ENCODE assay signal across 17 cellular contexts in the genomic region with DNA sequence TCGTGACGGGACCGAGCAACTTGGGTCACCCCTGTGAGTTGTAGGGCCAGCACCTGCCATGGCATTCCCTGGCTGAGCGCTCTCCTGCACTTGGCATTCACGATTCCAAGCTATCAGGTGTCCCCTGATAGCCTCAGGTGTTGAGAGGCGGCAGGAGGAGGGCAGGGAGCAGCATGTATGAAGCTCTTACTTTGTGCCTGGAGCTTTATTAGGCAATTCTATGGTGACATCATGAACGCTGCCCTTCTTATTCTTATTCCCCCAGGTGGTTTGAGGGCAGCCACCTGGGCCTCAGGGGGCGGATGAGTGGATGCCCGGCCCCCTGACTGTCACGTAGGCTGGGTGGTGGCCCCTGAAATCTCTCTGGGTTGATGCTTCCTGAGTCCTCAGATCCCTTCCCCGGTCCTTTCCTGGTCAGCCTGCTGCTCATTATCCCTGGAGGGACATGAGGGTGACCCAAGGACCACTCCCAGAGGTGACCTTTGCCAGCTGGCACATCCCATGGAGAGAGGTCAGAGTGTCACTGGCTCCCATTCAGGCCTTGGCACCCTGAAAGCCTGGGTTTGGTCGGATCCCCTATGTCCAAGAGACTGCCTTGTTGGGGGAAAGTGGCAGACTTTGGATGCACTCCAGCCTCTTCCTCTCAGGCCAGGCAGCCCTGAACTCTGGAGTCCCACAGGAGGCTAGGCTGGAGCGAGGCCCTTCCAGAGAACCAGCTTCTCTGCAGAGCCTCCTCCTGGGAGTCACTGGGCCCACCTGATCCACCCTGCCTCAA. TPM values are rescaled to one million over a fixed set of nuclear protein-coding genes. Genes with fewer than 3 reads are reported as not detected.
DNase-seq lines count a peak whose midpoint lies in the region; ATAC-seq, FAIRE-seq and TF ChIP-seq lines count a peak whose summit lies in the region.
"Had no signal": no experiment of that assay in that cellular context is flagged by ENCODE, and none has a peak within 500 bp of the region (broad histone marks: within the 10 kb centered on the region; RNA-seq: fewer than 3 reads in every experiment).

No MANE protein-coding gene starts in this region.

- H3K27me3 ChIP-seq in right lobe of liver (no peaks in the 10 kb centered on the region), HepG2 (ENCODE audit: control insufficient read depth in 1 of 2, insufficient read depth in 2 of 2, low read length in 2 of 2) (no peaks in the 10 kb centered on the region), bronchial epithelial cell (ENCODE audit: control insufficient read depth, insufficient read depth, low read length) (no peaks in the 10 kb centered on the region), psoas muscle (ENCODE audit: insufficient read depth in 3 of 3, low read length in 2 of 3) (no peaks in the 10 kb centered on the region), SJCRH30 (peaks cover 46% of the 10 kb centered on the region)
- H3K27me3 ChIP-seq: transverse colon had no signal

- TF ChIP-seq RAD21 in HepG2 (CRISPR knock-in tag; IDR thresholded peaks at IDR 0.05) = no peak

- TF ChIP-seq EP300 in HepG2 (IDR thresholded peaks at IDR 0.05; ENCODE audit: low read depth in 2 of 2, low read length in 2 of 2) (no peak), HepG2 (CRISPR knock-in tag; IDR thresholded peaks at IDR 0.05; ENCODE audit: borderline replicate concordance) (no peak)

- FAIRE-seq in HepG2 (lab: Jason Lieb, UNC) = no peak
- FAIRE-seq in bronchial epithelial cell (lab: Jason Lieb, UNC) = peak; percentile 28
- FAIRE-seq: frontal cortex, kidney had no signal

- H3K4me2 ChIP-seq in HepG2 (ENCODE audit: low read depth, low read length) = no peak overlapping the region

- TF ChIP-seq POLR2A in right lobe of liver (IDR thresholded peaks at IDR 0.05) = no peak
- TF ChIP-seq POLR2A in HepG2 (IDR thresholded peaks at IDR 0.05; ENCODE audit: insufficient read depth in 1 of 2, low read depth in 2 of 2, low read length in 2 of 2) = no peak

- no peak overlapping the region for H3K27ac ChIP-seq in right lobe of liver
- no peak overlapping the region for H3K27ac ChIP-seq in HepG2 (ENCODE audit: extremely low read length, insufficient read depth, low read length)
- H3K27ac ChIP-seq in psoas muscle = no peak overlapping the region
- no peak overlapping the region for H3K27ac ChIP-seq in SJCRH30
- H3K27ac ChIP-seq: HL-60, transverse colon had no signal

- ATAC-seq in right lobe of liver (peak; percentile 10 to 47 (median 36)), HepG2 (no peak), psoas muscle (peak; percentile 25 to 46 (median 42)), GM21360 (IDR thresholded peaks at IDR 0.05; ENCODE audit: unreplicated experiment) (no peak)
- ATAC-seq: stimulated activated naive B cell treated with anti-CD40 and anti-IgM and Interleukin-4, amounts not matched to agents 10 μg/mL and 1 μg/mL and 100 μg/mL, for 72 hours had no signal

- BruUV-seq in HepG2 (replicated peaks; lab: Mats Ljungman, UMichigan) = no TSS peak

- no peak overlapping the region for H2AFZ ChIP-seq in HepG2 (ENCODE audit: low read length)

- 0 out of 2 replicates have a peak, but pooled peaks cover 3% of the 10 kb centered on the region for H4K20me1 ChIP-seq in HepG2 (ENCODE audit: insufficient read depth, low read length)

- intact Hi-C loops in right lobe of liver (cut with DNase I) = no loop called here
- intact Hi-C loops in HepG2 (cut with micrococcal nuclease; ENCODE audit: unreplicated experiment) = no loop called here
- intact Hi-C loops in psoas muscle (cut with DNase I) = no loop called here

- H3K4me1 ChIP-seq in right lobe of liver (peaks cover 0 to 6% (median 0%) of the 10 kb centered on the region in 4 donors), HepG2 (ENCODE audit: insufficient read depth, low read length) (peaks cover 19% of the 10 kb centered on the region), psoas muscle (peaks cover 20% of the 10 kb centered on the region), SJCRH30 (peaks cover 5% of the 10 kb centered on the region)

- H3K9me3 ChIP-seq in right lobe of liver (no peaks in the 10 kb centered on the region), HepG2 (ENCODE audit: low read length) (no peaks in the 10 kb centered on the region), psoas muscle (no peaks in the 10 kb centered on the region), SJCRH30 (replicated peaks) (no peaks in the 10 kb centered on the region)
- H3K9me3 ChIP-seq: transverse colon had no signal

- peaks cover 0 to under 1% (median 0%) of the 10 kb centered on the region in 4 donors for H3K36me3 ChIP-seq in right lobe of liver
- H3K36me3 ChIP-seq in HepG2 (replicated peaks in 1 of 2; ENCODE audit: control insufficient read depth in 1 of 2, insufficient read depth in 2 of 2, low read length in 2 of 2) = 0 out of 5 replicates have a peak, but pooled peaks cover 0 to 1% of the 10 kb centered on the region in 2 experiments
- H3K36me3 ChIP-seq in bronchial epithelial cell (ENCODE audit: control insufficient read depth, insufficient read depth, low read length) = peaks cover 7% of the 10 kb centered on the region
- H3K36me3 ChIP-seq in psoas muscle (ENCODE audit: insufficient read depth in 1 of 2, low read depth in 1 of 2) = no peaks in the 10 kb centered on the region
- H3K36me3 ChIP-seq in SJCRH30 = no peaks in the 10 kb centered on the region
- H3K36me3 ChIP-seq: transverse colon had no signal

- no peak overlapping the region for H3K9ac ChIP-seq in HepG2 (ENCODE audit: insufficient read depth, low read depth, low read length)

- H3K79me2 ChIP-seq in HepG2 (ENCODE audit: insufficient read depth, low read length) = no peaks in the 10 kb centered on the region

- 80% methylated on average over 1 of the region's 13 CpGs for WGBS in right lobe of liver (ENCODE audit: insufficient coverage, low coverage, low lambda C conversion rate, missing lambda C conversion rate)
- WGBS in HepG2 (ENCODE audit: low lambda C conversion rate) = 93% methylated on average over 10 of the region's 13 CpGs
- WGBS in psoas muscle, 3 donors = 49 to 73% (median 52%) methylated on average over 13 of the region's 13 CpGs

- POLR2A ChIA-PET in HepG2 (lab: Yijun Ruan, JAX) = no interaction called here

- no peak overlapping the region for H3K4me3 ChIP-seq in right lobe of liver
- no peak overlapping the region for H3K4me3 ChIP-seq in HepG2 (replicated peaks in 1 of 3; ENCODE audit: insufficient read depth in 1 of 3, low read depth in 2 of 3, low read length in 3 of 3)
- no peak overlapping the region for H3K4me3 ChIP-seq in bronchial epithelial cell (ENCODE audit: low read depth, low read length)
- no peak overlapping the region for H3K4me3 ChIP-seq in psoas muscle
- H3K4me3 ChIP-seq in SJCRH30 = no peak overlapping the region
- H3K4me3 ChIP-seq: transverse colon had no signal

- TF ChIP-seq CTCF in right lobe of liver (IDR thresholded peaks at IDR 0.05) (no peak), HepG2 (CRISPR knock-in tag; IDR thresholded peaks at IDR 0.05) (no peak), bronchial epithelial cell (IDR thresholded peaks at IDR 0.05; ENCODE audit: insufficient read depth, low read length, severe bottlenecking) (no peak), psoas muscle (IDR thresholded peaks at IDR 0.05) (no peak)

- in situ Hi-C loops in HepG2 (cut with HindIII; ENCODE audit: extremely low pct_ligation_motif_present, low pct_unique_long_range_greater_than_20kb) = no loop called here

- DNase-seq in right lobe of liver = no peak
- DNase-seq in HepG2 (ENCODE audit: low spot score) = no peak
- DNase-seq in bronchial epithelial cell (ENCODE audit: low read depth) = no peak
- DNase-seq in psoas muscle = no peak
- DNase-seq in SJCRH30 = no peak
- no peak for DNase-seq in DMS79 treated with DMSO at 0.1 percent for 48 hours (lab: John Stamatoyannopoulos, UW)
- DNase-seq: activated CD4-positive, alpha-beta T cell treated with anti-CD3 and anti-CD28 coated beads, Interleukin-2, amount 10 ng/mL, durations not matched to agents 24 days and 14 days; activated naive CD4-positive, alpha-beta T cell treated with anti-CD3 and anti-CD28 coated beads, Interleukin-2, amount 50 U/mL, for 16 hours; kidney; NCI-H774; SIG-M5; stimulated activated CD4-positive, alpha-beta T cell treated with anti-CD3 and anti-CD28 coated beads, Interleukin-2, amount 100 ng/mL, for 48 hours; stimulated activated naive B cell treated with anti-CD40 and anti-IgM and Interleukin-4, amounts not matched to agents 10 μg/mL and 1 μg/mL and 100 μg/mL, for 72 hours; transverse colon had no signal

- CTCF ChIA-PET in HepG2 (lab: Yijun Ruan, JAX; ENCODE audit: low intra/inter-chr PET ratio, low total read pairs) = no interaction called here

TF ChIP-seq in HepG2, 621 proteins besides CTCF, POLR2A, EP300 and RAD21 (continues in another document):
- no peak for TF ChIP-seq ZKSCAN8 (CRISPR knock-in tag; IDR thresholded peaks at IDR 0.05; ENCODE audit: borderline replicate concordance)
- no peak for TF ChIP-seq SATB2 (CRISPR knock-in tag; IDR thresholded peaks at IDR 0.05)

RNA-seq across cellular contexts. Expression of gene SPSB1, which starts 51.9 kb away (rescaled TPM):
- 100 to 1,000 TPM in 1 of 6 experiments, 10 to 100 TPM in 4, 1 to 10 TPM in 1; 7.7 to 121 (median 37.0) TPM for total RNA-seq in right lobe of liver
- total RNA-seq in HepG2 (2016; rRNA removed; fragmentation: Illumina TruSeq; extraction: Trizol) = 5.0 and 7.1 TPM in 2 replicates
- total RNA-seq in HepG2 (2016; cell fraction: cytosol; rRNA removed; fragmentation: Illumina TruSeq; extraction: Trizol; ENCODE audit: low read depth) = 2.4 and 2.5 TPM in 2 replicates
- 5.2 and 5.8 TPM in 2 replicates for total RNA-seq in HepG2 (2016; cell fraction: insoluble cytoplasmic fraction; rRNA removed; fragmentation: Illumina TruSeq; extraction: Trizol)
- 4.4 and 5.9 TPM in 2 replicates for total RNA-seq in HepG2 (2016; cell fraction: membrane; rRNA removed; fragmentation: Illumina TruSeq; extraction: Trizol)
- total RNA-seq in HepG2 (2016; cell fraction: nucleus; rRNA removed; fragmentation: Illumina TruSeq; extraction: Trizol) = 4.3 and 4.4 TPM in 2 replicates
- 8.0 and 10.9 TPM in 2 replicates for polyA plus RNA-seq in HepG2 (2011; rRNA removed)
- 8.1 and 8.5 TPM in 2 replicates for polyA plus RNA-seq in HepG2 (2011; cell fraction: cytosol; rRNA removed)
- 5.1 TPM in 2 replicates for polyA plus RNA-seq in HepG2 (2011; cell fraction: nucleus; rRNA removed)
- 4.0 and 7.7 TPM in 2 replicates for polyA plus RNA-seq in HepG2 (2012)
- 1.9 and 2.2 TPM in 2 replicates for polyA plus RNA-seq in HepG2 (2016; cell fraction: cytosol; fragmentation: Illumina TruSeq; extraction: Trizol; ENCODE audit: low read depth)
- polyA plus RNA-seq in HepG2 (2016; cell fraction: insoluble cytoplasmic fraction; fragmentation: Illumina TruSeq; extraction: Trizol; ENCODE audit: low read depth) = 7.3 and 7.8 TPM in 2 replicates
- 3.9 and 4.2 TPM in 2 replicates for polyA plus RNA-seq in HepG2 (2016; cell fraction: membrane; fragmentation: Illumina TruSeq; extraction: Trizol; ENCODE audit: low read depth)
- 3.9 and 4.4 TPM in 2 replicates for polyA plus RNA-seq in HepG2 (2016; cell fraction: nucleus; fragmentation: Illumina TruSeq; extraction: Trizol; ENCODE audit: insufficient read depth, low read depth)
- 9.2 and 17.1 TPM in 2 replicates for polyA minus RNA-seq in HepG2 (2011; rRNA and poly(A)+ RNA removed; ENCODE audit: low replicate concordance)
- polyA minus RNA-seq in HepG2 (2011; cell fraction: cytosol; rRNA and poly(A)+ RNA removed) = 3.6 and 6.4 TPM in 2 replicates
- polyA minus RNA-seq in HepG2 (2011; cell fraction: nucleus; rRNA and poly(A)+ RNA removed) = 3.1 and 4.2 TPM in 2 replicates
- total RNA-seq in bronchial epithelial cell = 17.6 and 28.9 TPM in 2 replicates
- total RNA-seq in psoas muscle = 10 to 100 TPM; 12.0 to 60.7 (median 42.1) TPM
- 10 to 100 TPM; 22.9 to 46.2 (median 28.6) TPM for polyA plus RNA-seq in psoas muscle
- total RNA-seq in SJCRH30 (2014; rRNA removed; shearing (Covaris generic)) = 0.20 and 0.43 TPM in 2 replicates

Comparison
In these comparisons a context has a peak if more than half of its experiments do, and no peak if none do; other contexts are left out.
1. ATAC-seq: peak in right lobe of liver (4 of 4) and psoas muscle (4 of 4); none in HepG2 (single experiment) and GM21360 (single experiment).